33 cellular contexts compared by ENCODE assay signal in genomic region chr2:1277634-1278033, GRCh38.
DNase-seq lines count a peak whose midpoint lies in the region; ATAC-seq and TF ChIP-seq lines count a peak whose summit lies in the region.
"Had no signal": no experiment of that assay in that cellular context is flagged by ENCODE, and none has a peak within 500 bp of the region (broad histone marks: within the 10 kb centered on the region; RNA-seq: fewer than 3 reads in every experiment).

No MANE protein-coding gene starts in this region.

- no peaks in the 10 kb centered on the region for H3K27me3 ChIP-seq in tibial nerve
- H3K27me3 ChIP-seq: BE2C; BLaER1; BLaER1 treated with 17β-estradiol and CSF1 and Interleukin-3, amounts not matched to agents 10 nM and 100 nM had no signal

- 89 to 91% methylated on average over 6 of the region's 6 CpGs for WGBS in tibial nerve, 2 donors

- no peak for TF ChIP-seq POLR2A in tibial nerve (IDR thresholded peaks at IDR 0.05)

- peaks cover 0 to 11% (median 0%) of the 10 kb centered on the region in 4 donors for H3K4me1 ChIP-seq in tibial nerve
- H3K4me1 ChIP-seq: A549, BE2C, Caco-2 had no signal

- H3K36me3 Mint-ChIP-seq in osteocyte (ENCODE audit: unreplicated experiment), result no peaks in the 10 kb centered on the region
- no peaks in the 10 kb centered on the region for H3K36me3 Mint-ChIP-seq in stimulated activated memory B cell treated with anti-CD40 and anti-IgM and Interleukin-4, amounts not matched to agents 10 μg/mL and 1 μg/mL and 100 μg/mL, for 72 hours
- H3K36me3 Mint-ChIP-seq: CD14-positive monocyte; CD4-positive, alpha-beta memory T cell; CD4-positive, CD25-positive, alpha-beta regulatory T cell; CD8-positive, alpha-beta memory T cell had no signal

- H3K36me3 ChIP-seq in tibial nerve, result no peaks in the 10 kb centered on the region
- H3K36me3 ChIP-seq: BE2C, BLaER1 had no signal

- H3K4me3 ChIP-seq in tibial nerve, result no peak overlapping the region
- H3K4me3 ChIP-seq: A549; BLaER1; BLaER1 treated with 17β-estradiol and CSF1 and Interleukin-3, amounts not matched to agents 10 nM and 100 nM had no signal

- H3K27ac ChIP-seq in tibial nerve, result no peak overlapping the region
- H3K27ac ChIP-seq: 22Rv1; A549; BLaER1; BLaER1 treated with 17β-estradiol and CSF1 and Interleukin-3, amounts not matched to agents 10 nM and 100 nM; C4-2B had no signal

- DNase-seq in islet precursor cell (peak; percentile 27), osteocyte (ENCODE audit: extremely low spot score, unreplicated experiment) (peak; percentile 56), tibial nerve (ENCODE audit: low spot score in 2 of 2) (no peak), middle frontal gyrus (ENCODE audit: extremely low spot score, low spot score) (no peak)
- DNase-seq: 8988T; ACHN; AML-193; BE2C; C1 segment of cervical spinal cord; Caco-2; Calu3; CD4-positive, alpha-beta memory T cell; CD4-positive, alpha-beta T cell; CD4-positive, CD25-positive, alpha-beta regulatory T cell; CD8-positive, alpha-beta memory T cell; CD8-positive, alpha-beta T cell; COR-L47; DMS 273 treated with DMSO at 0.1 percent for 48 hours; DMS153; DMS53; DMS79; DMS79 treated with DMSO at 0.1 percent for 48 hours; DND-41; EL had no signal

- peaks cover 20% of the 10 kb centered on the region for H3K9me3 Mint-ChIP-seq in osteocyte (ENCODE audit: unreplicated experiment)
- peaks cover 16% of the 10 kb centered on the region for H3K9me3 Mint-ChIP-seq in stimulated activated memory B cell treated with anti-CD40 and anti-IgM and Interleukin-4, amounts not matched to agents 10 μg/mL and 1 μg/mL and 100 μg/mL, for 72 hours

- H3K4me1 Mint-ChIP-seq in osteocyte (ENCODE audit: unreplicated experiment), result no peaks in the 10 kb centered on the region
- no peaks in the 10 kb centered on the region for H3K4me1 Mint-ChIP-seq in stimulated activated memory B cell treated with anti-CD40 and anti-IgM and Interleukin-4, amounts not matched to agents 10 μg/mL and 1 μg/mL and 100 μg/mL, for 72 hours
- H3K4me1 Mint-ChIP-seq: B cell; CD14-positive monocyte; CD4-positive, alpha-beta memory T cell; CD8-positive, alpha-beta memory T cell had no signal

- peaks cover 0 to 25% (median 3%) of the 10 kb centered on the region in 4 donors for H3K9me3 ChIP-seq in tibial nerve
- H3K9me3 ChIP-seq: A549, BE2C, Caco-2 had no signal

- H3K27ac Mint-ChIP-seq in osteocyte (ENCODE audit: unreplicated experiment), result no peak overlapping the region
- H3K27ac Mint-ChIP-seq in stimulated activated memory B cell treated with anti-CD40 and anti-IgM and Interleukin-4, amounts not matched to agents 10 μg/mL and 1 μg/mL and 100 μg/mL, for 72 hours, result no peak overlapping the region
- H3K27ac Mint-ChIP-seq: B cell; CD14-positive monocyte; CD4-positive, alpha-beta memory T cell; CD4-positive, alpha-beta T cell; CD4-positive, CD25-positive, alpha-beta regulatory T cell; CD8-positive, alpha-beta T cell had no signal

- no peak for TF ChIP-seq EP300 in tibial nerve (IDR thresholded peaks at IDR 0.05)

- H3K4me3 Mint-ChIP-seq in osteocyte (ENCODE audit: unreplicated experiment), result no peak overlapping the region
- no peak overlapping the region for H3K4me3 Mint-ChIP-seq in stimulated activated memory B cell treated with anti-CD40 and anti-IgM and Interleukin-4, amounts not matched to agents 10 μg/mL and 1 μg/mL and 100 μg/mL, for 72 hours
- H3K4me3 Mint-ChIP-seq: B cell; CD14-positive monocyte; CD4-positive, alpha-beta memory T cell; CD4-positive, alpha-beta T cell; CD8-positive, alpha-beta memory T cell; CD8-positive, alpha-beta T cell had no signal

- H3K27me3 Mint-ChIP-seq in osteocyte (ENCODE audit: unreplicated experiment), result no peaks in the 10 kb centered on the region
- no peaks in the 10 kb centered on the region for H3K27me3 Mint-ChIP-seq in stimulated activated memory B cell treated with anti-CD40 and anti-IgM and Interleukin-4, amounts not matched to agents 10 μg/mL and 1 μg/mL and 100 μg/mL, for 72 hours
- H3K27me3 Mint-ChIP-seq: B cell; CD4-positive, alpha-beta memory T cell; CD4-positive, alpha-beta T cell; CD4-positive, CD25-positive, alpha-beta regulatory T cell; CD8-positive, alpha-beta memory T cell had no signal

- peak; percentile 39 for ATAC-seq in stimulated activated memory B cell treated with anti-CD40 and anti-IgM and Interleukin-4, amounts not matched to agents 10 μg/mL and 1 μg/mL and 100 μg/mL, for 72 hours
- ATAC-seq in HG03521 (IDR thresholded peaks at IDR 0.05; ENCODE audit: unreplicated experiment), result no peak
- ATAC-seq: A549; CD8-positive, alpha-beta T cell had no signal

- TF ChIP-seq CTCF in osteocyte (IDR thresholded peaks at IDR 0.05) (no peak), tibial nerve (IDR thresholded peaks at IDR 0.05) (no peak)

Comparison
In these comparisons a context has a peak if more than half of its experiments do, and no peak if none do; other contexts are left out.
1. DNase-seq: peak in islet precursor cell (single experiment) and osteocyte (single experiment); none in tibial nerve (0 of 2) and middle frontal gyrus (single experiment).